16 cellular contexts compared by ENCODE assay signal in genomic region chr14:30584058-30584630, GRCh38. TPM values are rescaled to one million over a fixed set of nuclear protein-coding genes. Genes with fewer than 3 reads are reported as not detected.
DNase-seq lines count a peak whose midpoint lies in the region; ATAC-seq, FAIRE-seq and TF ChIP-seq lines count a peak whose summit lies in the region.
"Had no signal": no experiment of that assay in that cellular context is flagged by ENCODE, and none has a peak within 500 bp of the region (broad histone marks: within the 10 kb centered on the region; RNA-seq: fewer than 3 reads in every experiment).

No MANE protein-coding gene starts in this region.

- TF ChIP-seq CTCF in D721Med (IDR thresholded peaks at IDR 0.05; ENCODE audit: insufficient read depth, missing control alignments) (no peak), choroid plexus epithelial cell (conservative IDR thresholded peaks at IDR 0.05; ENCODE audit: low read depth, low read length) (no peak), fibroblast of villous mesenchyme (IDR thresholded peaks at IDR 0.05; ENCODE audit: insufficient read depth, low read depth, low read length) (no peak)

- DNase-seq in D721Med (ENCODE audit: insufficient read length, low spot score) (no peak), GM19239 (ENCODE audit: insufficient read length, low spot score) (no peak), choroid plexus epithelial cell (ENCODE audit: low read depth) (peak; percentile 12), fibroblast of villous mesenchyme (ENCODE audit: low read depth) (peak; percentile 60), NCI-H1105 treated with DMSO at 0.1 percent for 48 hours (lab: John Stamatoyannopoulos, UW) (no peak), foreskin melanocyte (no peak)
- DNase-seq: C1 segment of cervical spinal cord; CD4-positive, alpha-beta memory T cell; DMS153; DMS79 treated with DMSO at 0.1 percent for 48 hours; GDM1 had no signal

- H3K4me3 ChIP-seq in choroid plexus epithelial cell (ENCODE audit: low read depth, low read length) (no peak overlapping the region), fibroblast of villous mesenchyme (ENCODE audit: low read depth, low read length) (no peak overlapping the region)
- H3K4me3 ChIP-seq: HAP-1 had no signal

- FAIRE-seq in D721Med (lab: Jason Lieb, UNC) (peak; percentile 88), GM19239 (lab: Jason Lieb, UNC) (peak; percentile 26)
- FAIRE-seq: A204.1, GM12892, H1 had no signal

- ATAC-seq in HG02588 (IDR thresholded peaks at IDR 0.05; ENCODE audit: unreplicated experiment), result no peak

RNA-seq across cellular contexts. Expression of gene G2E3, which starts 25.2 kb away (rescaled TPM):
- total RNA-seq in fibroblast of villous mesenchyme, result 13.9 and 38.4 TPM in 2 replicates

RNA-seq across cellular contexts. Expression of gene SCFD1, which starts 38.0 kb away (rescaled TPM):
- total RNA-seq in fibroblast of villous mesenchyme, result 149 and 203 TPM in 2 replicates

Comparison
In these comparisons a context has a peak if more than half of its experiments do, and no peak if none do; other contexts are left out.
1. DNase-seq: peak in choroid plexus epithelial cell (single experiment) and fibroblast of villous mesenchyme (single experiment); none in D721Med (single experiment), GM19239 (single experiment), NCI-H1105 treated with DMSO at 0.1 percent for 48 hours (single experiment) and foreskin melanocyte (single experiment).